10 cellular contexts compared by ENCODE assay signal in genomic region chr5:97167435-97167834, GRCh38. TPM values are rescaled to one million over a fixed set of nuclear protein-coding genes. Genes with fewer than 3 reads are reported as not detected.
DNase-seq lines count a peak whose midpoint lies in the region; ATAC-seq and TF ChIP-seq lines count a peak whose summit lies in the region.
"Had no signal": no experiment of that assay in that cellular context is flagged by ENCODE, and none has a peak within 500 bp of the region (broad histone marks: within the 10 kb centered on the region; RNA-seq: fewer than 3 reads in every experiment).

No MANE protein-coding gene starts in this region.

- H3K4me1 ChIP-seq in KMS-11 (ENCODE audit: low read depth, poor library complexity, severe bottlenecking) (peaks cover 41% of the 10 kb centered on the region), colonic mucosa (no peaks in the 10 kb centered on the region), gastrocnemius medialis (no peaks in the 10 kb centered on the region), upper lobe of left lung (peaks cover 0 to 4% (median 1%) of the 10 kb centered on the region in 4 donors)
- H3K4me1 ChIP-seq: HAP-1 had no signal

- no peak overlapping the region for H3K4me3 Mint-ChIP-seq in activated CD8-positive, alpha-beta T cell treated with anti-CD3 and anti-CD28 coated beads for 36 hours
- H3K4me3 Mint-ChIP-seq in activated CD8-positive, alpha-beta T cell treated with anti-CD3 and anti-CD28 coated beads, Interleukin-2, amount 10 ng/mL, durations not matched to agents 7 days and 5 days = no peak overlapping the region
- peak overlapping the region in 6 of 8 donors; percentile 19 to 69 (median 61) for H3K4me3 Mint-ChIP-seq in naive B cell

- H3K9me3 Mint-ChIP-seq in activated CD8-positive, alpha-beta T cell treated with anti-CD3 and anti-CD28 coated beads for 36 hours = no peaks in the 10 kb centered on the region
- no peaks in the 10 kb centered on the region for H3K9me3 Mint-ChIP-seq in activated CD8-positive, alpha-beta T cell treated with anti-CD3 and anti-CD28 coated beads, Interleukin-2, amount 10 ng/mL, durations not matched to agents 7 days and 5 days (ENCODE audit: insufficient read depth)
- no peaks in the 10 kb centered on the region for H3K9me3 Mint-ChIP-seq in naive B cell

- H3K4me3 ChIP-seq in KMS-11 (IDR thresholded peaks at IDR 0.05; ENCODE audit: insufficient read depth, low read depth, low read length) (no peak overlapping the region), colonic mucosa (no peak overlapping the region), gastrocnemius medialis (no peak overlapping the region), upper lobe of left lung (no peak overlapping the region)
- H3K4me3 ChIP-seq: esophagus muscularis mucosa, HAP-1 had no signal

- POLR2A ChIA-PET in activated CD8-positive, alpha-beta T cell treated with anti-CD3 and anti-CD28 coated beads for 36 hours (lab: Charles Lee) = no interaction called here
- POLR2A ChIA-PET in activated CD8-positive, alpha-beta T cell treated with anti-CD3 and anti-CD28 coated beads, Interleukin-2, amount 10 ng/mL, durations not matched to agents 7 days and 5 days (lab: Charles Lee) = no interaction called here

- CTCF ChIA-PET in activated CD8-positive, alpha-beta T cell treated with anti-CD3 and anti-CD28 coated beads for 36 hours (lab: Charles Lee) = interaction anchor here (1.1 to 11.6 kb wide), 7 partner anchors 10 to 415 kb away, joined by 3 to 213 read pairs (median 5); partner anchors contain the start of gene ERAP2
- CTCF ChIA-PET in activated CD8-positive, alpha-beta T cell treated with anti-CD3 and anti-CD28 coated beads, Interleukin-2, amount 10 ng/mL, durations not matched to agents 7 days and 5 days (lab: Charles Lee) = interaction anchor here (1.0 to 1.7 kb wide), 4 partner anchors 13 to 415 kb away, joined by 3 to 8 read pairs (median 6); no protein-coding TSS in a partner anchor

- no peak for TF ChIP-seq CTCF in activated CD8-positive, alpha-beta T cell treated with anti-CD3 and anti-CD28 coated beads for 36 hours (IDR thresholded peaks at IDR 0.05)
- TF ChIP-seq CTCF in KMS-11 (conservative IDR thresholded peaks at IDR 0.05; ENCODE audit: low read depth, low read length) (no peak), colonic mucosa (IDR thresholded peaks at IDR 0.05) (no peak), gastrocnemius medialis (IDR thresholded peaks at IDR 0.05 in 4 of 5, conservative IDR thresholded peaks at IDR 0.05 in 1 of 5) (no peak), upper lobe of left lung (IDR thresholded peaks at IDR 0.05) (no peak)

- no peaks in the 10 kb centered on the region; the same call in 1 of the 2 replicates for H3K79me2 ChIP-seq in KMS-11 (ENCODE audit: insufficient read depth, low read depth)

- H3K36me3 ChIP-seq in KMS-11 (ENCODE audit: insufficient read depth) (no peaks in the 10 kb centered on the region), colonic mucosa (peaks cover 5% of the 10 kb centered on the region), gastrocnemius medialis (peaks cover 7 to 75% of the 10 kb centered on the region in 2 donors), upper lobe of left lung (peaks cover 4 to 93% (median 35%) of the 10 kb centered on the region in 4 donors)

- peak overlapping the region; percentile 87 for H3K27ac Mint-ChIP-seq in activated CD8-positive, alpha-beta T cell treated with anti-CD3 and anti-CD28 coated beads for 36 hours
- H3K27ac Mint-ChIP-seq in activated CD8-positive, alpha-beta T cell treated with anti-CD3 and anti-CD28 coated beads, Interleukin-2, amount 10 ng/mL, durations not matched to agents 7 days and 5 days = no peak overlapping the region
- H3K27ac Mint-ChIP-seq in naive B cell = peak overlapping the region; percentile 89 to 97 (median 94)

- H3K27ac ChIP-seq in KMS-11 (peak overlapping the region; percentile 49), colonic mucosa (no peak overlapping the region), gastrocnemius medialis (peak overlapping the region in 1 of 4 donors; percentile 3), upper lobe of left lung (no peak overlapping the region)
- H3K27ac ChIP-seq: esophagus muscularis mucosa had no signal

- 65 to 68% methylated on average over 6 of the region's 6 CpGs for WGBS in upper lobe of left lung, 2 donors

- H4K20me1 ChIP-seq in KMS-11 (ENCODE audit: insufficient read depth) = 0 out of 2 replicates have a peak, but pooled peaks cover 3% of the 10 kb centered on the region

- in situ Hi-C loops in gastrocnemius medialis (cut with MboI; ENCODE audit: low sequenced_read_pairs in 4 of 4) = loop anchor here (10.0 to 25.0 kb wide), 9 partner anchors 163 to 555 kb away; partner anchors contain the start of gene ERAP2 (in 1 of the 4)

- H3K27me3 ChIP-seq in KMS-11 (ENCODE audit: insufficient read depth, low read depth) (no peaks in the 10 kb centered on the region), colonic mucosa (no peaks in the 10 kb centered on the region), gastrocnemius medialis (no peaks in the 10 kb centered on the region), upper lobe of left lung (no peaks in the 10 kb centered on the region)
- H3K27me3 ChIP-seq: esophagus muscularis mucosa had no signal

- peak overlapping the region; percentile 64 for H3K4me2 ChIP-seq in KMS-11

- ATAC-seq in activated CD8-positive, alpha-beta T cell treated with anti-CD3 and anti-CD28 coated beads for 36 hours = no peak
- no peak for ATAC-seq in activated CD8-positive, alpha-beta T cell treated with anti-CD3 and anti-CD28 coated beads, Interleukin-2, amount 10 ng/mL, durations not matched to agents 7 days and 5 days
- ATAC-seq in GM21786 (IDR thresholded peaks at IDR 0.05; ENCODE audit: unreplicated experiment) (peak; percentile 82), naive B cell (ENCODE audit: low read depth in 2 of 2) (peak; percentile 79 to 88), gastrocnemius medialis (no peak), upper lobe of left lung (ENCODE audit: low FRiP score in 2 of 2) (no peak)

- no peaks in the 10 kb centered on the region for H3K27me3 Mint-ChIP-seq in activated CD8-positive, alpha-beta T cell treated with anti-CD3 and anti-CD28 coated beads for 36 hours
- no peaks in the 10 kb centered on the region for H3K27me3 Mint-ChIP-seq in activated CD8-positive, alpha-beta T cell treated with anti-CD3 and anti-CD28 coated beads, Interleukin-2, amount 10 ng/mL, durations not matched to agents 7 days and 5 days (ENCODE audit: low read depth)
- H3K27me3 Mint-ChIP-seq in naive B cell = no peaks in the 10 kb centered on the region

- TF ChIP-seq EP300 in upper lobe of left lung (IDR thresholded peaks at IDR 0.05) = no peak

- peaks cover 33% of the 10 kb centered on the region for H3K36me3 Mint-ChIP-seq in activated CD8-positive, alpha-beta T cell treated with anti-CD3 and anti-CD28 coated beads for 36 hours (ENCODE audit: low read depth)
- peaks cover 45% of the 10 kb centered on the region for H3K36me3 Mint-ChIP-seq in activated CD8-positive, alpha-beta T cell treated with anti-CD3 and anti-CD28 coated beads, Interleukin-2, amount 10 ng/mL, durations not matched to agents 7 days and 5 days (ENCODE audit: low read depth)
- peaks cover 9 to 14% of the 10 kb centered on the region in 2 donors for H3K36me3 Mint-ChIP-seq in naive B cell

- no peak for DNase-seq in activated CD8-positive, alpha-beta T cell treated with anti-CD3 and anti-CD28 coated beads for 36 hours
- no peak for DNase-seq in activated CD8-positive, alpha-beta T cell treated with anti-CD3 and anti-CD28 coated beads, Interleukin-2, amount 10 ng/mL, durations not matched to agents 7 days and 5 days
- DNase-seq in naive B cell (peak; percentile 20), colonic mucosa (no peak), gastrocnemius medialis (no peak), upper lobe of left lung (no peak)

- TF ChIP-seq POLR2A in gastrocnemius medialis (IDR thresholded peaks at IDR 0.05) (no peak), upper lobe of left lung (IDR thresholded peaks at IDR 0.05) (no peak)

- no peak overlapping the region for H2AFZ ChIP-seq in KMS-11 (ENCODE audit: low read depth)

- peaks cover 31% of the 10 kb centered on the region for H3K4me1 Mint-ChIP-seq in activated CD8-positive, alpha-beta T cell treated with anti-CD3 and anti-CD28 coated beads for 36 hours (ENCODE audit: low read depth)
- H3K4me1 Mint-ChIP-seq in activated CD8-positive, alpha-beta T cell treated with anti-CD3 and anti-CD28 coated beads, Interleukin-2, amount 10 ng/mL, durations not matched to agents 7 days and 5 days (ENCODE audit: low read depth) = peaks cover 13% of the 10 kb centered on the region
- peaks cover 7 to 14% (median 10%) of the 10 kb centered on the region in 3 donors for H3K4me1 Mint-ChIP-seq in naive B cell

- H3K9ac ChIP-seq in KMS-11 = peak overlapping the region; percentile 30; the same call in 1 of the 2 replicates
- H3K9ac ChIP-seq in colonic mucosa (ENCODE audit: low read depth in 2 of 2, low read length in 2 of 2) = no peak overlapping the region

- H3K9me3 ChIP-seq in colonic mucosa (no peaks in the 10 kb centered on the region), gastrocnemius medialis (no peaks in the 10 kb centered on the region), upper lobe of left lung (no peaks in the 10 kb centered on the region)
- H3K9me3 ChIP-seq: esophagus muscularis mucosa, HAP-1 had no signal

- intact Hi-C loops in activated CD8-positive, alpha-beta T cell treated with anti-CD3 and anti-CD28 coated beads for 36 hours (cut with micrococcal nuclease) = no loop called here
- intact Hi-C loops in colonic mucosa (cut with DNase I) (loop anchor here (10.0 kb wide), 1 partner anchor 553 kb away; no protein-coding TSS in a partner anchor), gastrocnemius medialis (cut with DNase I; ENCODE audit: low total_unique reads) (loop anchor here (10.0 kb wide), 1 partner anchor 823 kb away; no protein-coding TSS in a partner anchor)

RNA-seq across cellular contexts. Expression of gene RIOK2, which starts 15.6 kb away (rescaled TPM):
- total RNA-seq in activated CD8-positive, alpha-beta T cell treated with anti-CD3 and anti-CD28 coated beads for 36 hours = 10 to 100 TPM; 31.7 to 33.1 TPM
- total RNA-seq in activated CD8-positive, alpha-beta T cell treated with anti-CD3 and anti-CD28 coated beads, Interleukin-2, amount 10 ng/mL, durations not matched to agents 7 days and 5 days = 10 to 100 TPM; 26.3 to 29.1 TPM
- 10 to 100 TPM in 5 of 6 donors, 1 to 10 TPM in 1; 9.8 to 23.3 (median 12.6) TPM for polyA plus RNA-seq in naive B cell (ENCODE audit: low read depth in 6 of 6)
- total RNA-seq in colonic mucosa (10 to 100 TPM; 23.9 to 24.9 TPM), gastrocnemius medialis (10 to 100 TPM in 3 of 4 donors, 1 to 10 TPM in 1; 9.8 to 34.4 (median 17.3) TPM), upper lobe of left lung (10 to 100 TPM; 16.7 to 53.8 (median 19.7) TPM)

RNA-seq across cellular contexts. Expression of gene LIX1, which starts 25.0 kb away (rescaled TPM):
- total RNA-seq in activated CD8-positive, alpha-beta T cell treated with anti-CD3 and anti-CD28 coated beads for 36 hours = not detected
- not detected for total RNA-seq in activated CD8-positive, alpha-beta T cell treated with anti-CD3 and anti-CD28 coated beads, Interleukin-2, amount 10 ng/mL, durations not matched to agents 7 days and 5 days
- polyA plus RNA-seq in naive B cell (ENCODE audit: low read depth in 6 of 6) = 1 to 10 TPM in 4 of 6 donors, under 1 TPM in 2; 0.93 to 3.3 (median 1.2) TPM
- under 1 TPM in 1 of 2 donors, not detected in 1; 0.61 TPM for total RNA-seq in colonic mucosa
- not detected for total RNA-seq in gastrocnemius medialis
- under 1 TPM in 1 of 6 donors, not detected in 5; 0.54 TPM for total RNA-seq in upper lobe of left lung

Comparison
In these comparisons a context has a peak if more than half of its experiments do, and no peak if none do; other contexts are left out.
1. ATAC-seq: peak in GM21786 (single experiment) and naive B cell (2 of 2); none in activated CD8-positive, alpha-beta T cell treated with anti-CD3 and anti-CD28 coated beads for 36 hours (single experiment), activated CD8-positive, alpha-beta T cell treated with anti-CD3 and anti-CD28 coated beads, Interleukin-2, amount 10 ng/mL, durations not matched to agents 7 days and 5 days (single experiment), gastrocnemius medialis (0 of 2) and upper lobe of left lung (0 of 2).
2. H3K4me3 Mint-ChIP-seq: peak in naive B cell (6 of 8); none in activated CD8-positive, alpha-beta T cell treated with anti-CD3 and anti-CD28 coated beads for 36 hours (single experiment) and activated CD8-positive, alpha-beta T cell treated with anti-CD3 and anti-CD28 coated beads, Interleukin-2, amount 10 ng/mL, durations not matched to agents 7 days and 5 days (single experiment).